ENCODE assay signal across 18 cellular contexts in genomic region chr7:55374213-55374612, GRCh38.
"Had no signal": no experiment of that assay in that cellular context is flagged by ENCODE, and none has a peak within 500 bp of the region (broad histone marks: within the 10 kb centered on the region; RNA-seq: fewer than 3 reads in every experiment).

No MANE protein-coding gene starts in this region.

- DNase-seq: activated B cell treated with CpG ODN at 0.5 μM for 24 hours; activated CD4-positive, alpha-beta memory T cell treated with anti-CD3 and anti-CD28 coated beads for 36 hours; activated CD4-positive, alpha-beta T cell treated with anti-CD3 and anti-CD28 coated beads for 48 hours; activated gamma-delta T cell; activated naive CD4-positive, alpha-beta T cell treated with anti-CD3 and anti-CD28 coated beads, Interleukin-2, amount 50 U/mL, for 16 hours; activated naive CD8-positive, alpha-beta T cell treated with anti-CD3 and anti-CD28 coated beads, Interleukin-2, amount 50 U/mL, for 24 hours; cerebellar nuclear complex; esophagus squamous epithelium; gastrocnemius medialis; hypothalamus; left ventricle myocardium superior; mammary epithelial cell; naive thymus-derived CD8-positive, alpha-beta T cell; sigmoid colon; stimulated activated CD4-positive, alpha-beta T cell treated with anti-CD3 and anti-CD28 coated beads, Interleukin-2, amount 100 ng/mL, for 48 hours; stimulated activated CD8-positive, alpha-beta memory T cell treated with anti-CD3 and anti-CD28 coated beads, Interleukin-4, amount 100 ng/mL, for 48 hours; stimulated activated naive B cell treated with anti-CD40 and anti-IgM and Interleukin-4, amounts not matched to agents 10 μg/mL and 1 μg/mL and 100 μg/mL, for 72 hours; trophoblast cell had no signal

- ATAC-seq: activated naive CD8-positive, alpha-beta T cell treated with anti-CD3 and anti-CD28 coated beads, Interleukin-2, amount 50 U/mL, for 24 hours; gastrocnemius medialis; left ventricle myocardium superior; naive thymus-derived CD8-positive, alpha-beta T cell; stimulated activated naive B cell treated with anti-CD40 and anti-IgM and Interleukin-4, amounts not matched to agents 10 μg/mL and 1 μg/mL and 100 μg/mL, for 72 hours had no signal
